ENCODE assay signal across 21 cellular contexts in genomic region chr5:108078882-108079281, GRCh38.
"Had no signal": no experiment of that assay in that cellular context is flagged by ENCODE, and none has a peak within 500 bp of the region (broad histone marks: within the 10 kb centered on the region; RNA-seq: fewer than 3 reads in every experiment).

No MANE protein-coding gene starts in this region.

- H3K9me3 ChIP-seq: MG63, SK-N-SH had no signal

- H3K27ac Mint-ChIP-seq: T-cell had no signal

- H3K27ac ChIP-seq: RWPE1 had no signal

- H3K4me1 Mint-ChIP-seq: T-cell had no signal

- ATAC-seq: Panc1, T-cell had no signal

- H3K36me3 ChIP-seq: MG63 had no signal

- H3K27me3 Mint-ChIP-seq: T-cell had no signal

- H3K4me3 ChIP-seq: MG63 had no signal

- H3K27me3 ChIP-seq: MG63 had no signal

- DNase-seq: KBM-7, MG63, NCI-H1092, NCI-H1105 treated with DMSO at 0.1 percent for 48 hours, NCI-H1417 treated with DMSO at 0.1 percent for 48 hours, NCI-H146, NCI-H1694 treated with DMSO at 0.1 percent for 48 hours, NCI-H1930, NCI-H2081, NCI-H2107, NCI-H2227 treated with DMSO at 0.1 percent for 48 hours, NCI-H524, NCI-H526 treated with DMSO at 0.1 percent for 48 hours, NCI-H748 treated with DMSO at 0.1 percent for 48 hours, PC-3, SHP77, SK-N-SH, SW 1271, T-cell had no signal

- H3K4me3 Mint-ChIP-seq: T-cell had no signal

- H3K9ac ChIP-seq: SK-N-SH had no signal
